10 cellular contexts compared by ENCODE assay signal in genomic region chr11:11407065-11407737, GRCh38. TPM values are rescaled to one million over a fixed set of nuclear protein-coding genes. Genes with fewer than 3 reads are reported as not detected.
DNase-seq lines count a peak whose midpoint lies in the region; TF ChIP-seq lines count a peak whose summit lies in the region.
"Had no signal": no experiment of that assay in that cellular context is flagged by ENCODE, and none has a peak within 500 bp of the region (broad histone marks: within the 10 kb centered on the region; RNA-seq: fewer than 3 reads in every experiment).

No MANE protein-coding gene starts in this region.

- H4K20me1 ChIP-seq in Karpas-422 (ENCODE audit: insufficient read depth, low read depth, low read length) (no peaks in the 10 kb centered on the region), MM.1S (ENCODE audit: insufficient read depth, low read length) (no peaks in the 10 kb centered on the region)

- H3K36me3 ChIP-seq in Karpas-422 (ENCODE audit: insufficient read depth, low read length) = no peaks in the 10 kb centered on the region
- H3K36me3 ChIP-seq in esophagus squamous epithelium = no peaks in the 10 kb centered on the region
- H3K36me3 ChIP-seq in MM.1S (replicated peaks; ENCODE audit: insufficient read depth, low read length) = no peaks in the 10 kb centered on the region
- H3K36me3 ChIP-seq: ovary had no signal

- WGBS in esophagus squamous epithelium, 2 donors = 52 to 71% methylated on average over 8 to 9 of the region's 9 CpGs

- intact Hi-C loops in esophagus squamous epithelium (cut with DNase I) = no loop called here

- TF ChIP-seq CTCF in esophagus squamous epithelium (IDR thresholded peaks at IDR 0.05) (no peak), MM.1S (IDR thresholded peaks at IDR 0.05; ENCODE audit: low read length) (no peak)

- no peaks in the 10 kb centered on the region for H3F3A ChIP-seq in MM.1S (ENCODE audit: insufficient read depth, low read length)

- H3K9me2 ChIP-seq in Karpas-422 (replicated peaks; ENCODE audit: insufficient read depth, low read length) (no peaks in the 10 kb centered on the region), MM.1S (replicated peaks; ENCODE audit: insufficient read depth, low read length) (no peaks in the 10 kb centered on the region)

- H3K9ac ChIP-seq in Karpas-422 (ENCODE audit: low read length) (no peak overlapping the region), MM.1S (ENCODE audit: low read length) (no peak overlapping the region)

- H3K27ac ChIP-seq in Karpas-422 (ENCODE audit: low read length) = no peak overlapping the region
- H3K27ac ChIP-seq in esophagus squamous epithelium = peak overlapping the region in 3 of 4 donors; percentile 67 to 71 (median 70)
- H3K27ac ChIP-seq in MM.1S (ENCODE audit: low read length) = no peak overlapping the region

- H3K4me1 ChIP-seq in Karpas-422 (ENCODE audit: low read length) = peaks cover 12% of the 10 kb centered on the region
- H3K4me1 ChIP-seq in esophagus squamous epithelium = peaks cover 22 to 70% (median 26%) of the 10 kb centered on the region in 3 donors
- H3K4me1 ChIP-seq in MM.1S (ENCODE audit: low read length) = no peaks in the 10 kb centered on the region

- H3K79me2 ChIP-seq in Karpas-422 (ENCODE audit: low read length) = no peaks in the 10 kb centered on the region
- H3K79me2 ChIP-seq in MM.1S (ENCODE audit: low read length) = no peaks in the 10 kb centered on the region

- H3K27me3 ChIP-seq in Karpas-422 (ENCODE audit: low read length) (no peaks in the 10 kb centered on the region), esophagus squamous epithelium (no peaks in the 10 kb centered on the region), MM.1S (replicated peaks; ENCODE audit: insufficient read depth, low read length) (no peaks in the 10 kb centered on the region)
- H3K27me3 ChIP-seq: ovary had no signal

- H3K4me3 ChIP-seq in Karpas-422 (ENCODE audit: low read length) (no peak overlapping the region), esophagus squamous epithelium (no peak overlapping the region), MM.1S (ENCODE audit: low read length) (no peak overlapping the region)
- H3K4me3 ChIP-seq: ovary had no signal

- no peak for TF ChIP-seq POLR2A in esophagus squamous epithelium (IDR thresholded peaks at IDR 0.05)

- H2AFZ ChIP-seq in Karpas-422 (ENCODE audit: low read length) (no peak overlapping the region), MM.1S (ENCODE audit: low read length) (no peak overlapping the region)

- H3K4me2 ChIP-seq in Karpas-422 (ENCODE audit: low read depth, low read length, poor library complexity, severe bottlenecking) (peak overlapping the region; percentile 11), MM.1S (ENCODE audit: low read depth, low read length) (no peak overlapping the region)

- H3K9me3 ChIP-seq in Karpas-422 (ENCODE audit: low read length) = no peaks in the 10 kb centered on the region
- H3K9me3 ChIP-seq in esophagus squamous epithelium = no peaks in the 10 kb centered on the region
- H3K9me3 ChIP-seq in MM.1S (replicated peaks; ENCODE audit: insufficient read depth, low read length) = no peaks in the 10 kb centered on the region
- H3K9me3 ChIP-seq: ovary had no signal

- DNase-seq in Karpas-422 = peak; percentile 82
- DNase-seq in NCI-H524 treated with DMSO at 0.1 percent for 48 hours (lab: John Stamatoyannopoulos, UW) = peak; percentile 89
- no peak for DNase-seq in esophagus squamous epithelium (lab: John Stamatoyannopoulos, UW)
- peak; percentile 57 for DNase-seq in retina
- DNase-seq in effector CD4-positive, alpha-beta T cell = no peak
- no peak for DNase-seq in stimulated activated CD8-positive, alpha-beta memory T cell treated with anti-CD3 and anti-CD28 coated beads, Interleukin-4, amount 100 ng/mL, for 48 hours
- no peak for DNase-seq in MM.1S
- DNase-seq in hippocampal formation (lab: John Stamatoyannopoulos, UW) = no peak
- DNase-seq: NCI-H526 treated with DMSO at 0.1 percent for 48 hours had no signal

RNA-seq across cellular contexts. Expression of gene CSNK2A3, which starts 54.2 kb away (rescaled TPM):
- total RNA-seq in Karpas-422 (2014; rRNA removed; shearing (Covaris generic); ENCODE audit: low replicate concordance) = 0.56 and 0.69 TPM in 2 replicates
- 1 to 10 TPM in 3 of 4 donors, under 1 TPM in 1; 0.72 to 1.9 (median 1.5) TPM for total RNA-seq in esophagus squamous epithelium

Comparison
In these comparisons a context has a peak if more than half of its experiments do, and no peak if none do; other contexts are left out.
1. DNase-seq: peak in Karpas-422 (single experiment), NCI-H524 treated with DMSO at 0.1 percent for 48 hours (single experiment) and retina (single experiment); none in esophagus squamous epithelium (single experiment), effector CD4-positive, alpha-beta T cell (single experiment), stimulated activated CD8-positive, alpha-beta memory T cell treated with anti-CD3 and anti-CD28 coated beads, Interleukin-4, amount 100 ng/mL, for 48 hours (single experiment), MM.1S (single experiment) and hippocampal formation (0 of 2).
2. H3K27ac ChIP-seq: peak in esophagus squamous epithelium (3 of 4); none in Karpas-422 (single experiment) and MM.1S (single experiment).